1 cellular context compared by ENCODE assay signal in genomic region chr12:57940052-57940914, GRCh38.
TF ChIP-seq lines count a peak whose summit lies in the region.

No MANE protein-coding gene starts in this region.

TF ChIP-seq in HepG2, 621 proteins besides CTCF, POLR2A, EP300 and RAD21 (continued from another document):
- TF ChIP-seq THAP9 (CRISPR knock-in tag; IDR thresholded peaks at IDR 0.05; ENCODE audit: borderline replicate concordance) (no peak), XRCC5 (optimal IDR thresholded peaks at IDR 0.05; ENCODE audit: low read length) (no peak), TOPORS (CRISPR knock-in tag; IDR thresholded peaks at IDR 0.05) (no peak), ZKSCAN8 (CRISPR knock-in tag; IDR thresholded peaks at IDR 0.05; ENCODE audit: borderline replicate concordance) (no peak), RXRA (CRISPR knock-in tag; IDR thresholded peaks at IDR 0.05) (no peak), ZKSCAN5 (CRISPR knock-in tag; IDR thresholded peaks at IDR 0.05) (no peak), ZBTB14 (CRISPR knock-in tag; IDR thresholded peaks at IDR 0.05) (no peak)
